In genomic region chr9:90600029-90600428, GRCh38 we compare ENCODE assay signal across 27 cellular contexts. TPM values are rescaled to one million over a fixed set of nuclear protein-coding genes. Genes with fewer than 3 reads are reported as not detected.
A peak's percentile ranks its signal among the peaks of the same experiment; 100 is the strongest.
DNase-seq lines count a peak whose midpoint lies in the region; ATAC-seq and TF ChIP-seq lines count a peak whose summit lies in the region.
"Had no signal": no experiment of that assay in that cellular context is flagged by ENCODE, and none has a peak within 500 bp of the region (broad histone marks: within the 10 kb centered on the region; RNA-seq: fewer than 3 reads in every experiment).

No MANE protein-coding gene starts in this region.

- no peaks in the 10 kb centered on the region for H3K9me3 ChIP-seq in breast epithelium
- H3K9me3 ChIP-seq: BLaER1 treated with 17β-estradiol and CSF1 and Interleukin-3, amounts not matched to agents 10 nM and 100 nM; heart right ventricle; neutrophil; right lobe of liver; upper lobe of right lung had no signal

- H3K4me1 ChIP-seq in breast epithelium: no peaks in the 10 kb centered on the region
- H3K4me1 ChIP-seq: BLaER1 treated with 17β-estradiol and CSF1 and Interleukin-3, amounts not matched to agents 10 nM and 100 nM; heart right ventricle; right lobe of liver; upper lobe of right lung had no signal

- intact Hi-C loops in MCF 10A (cut with micrococcal nuclease): no loop called here
- intact Hi-C loops in breast epithelium (cut with DNase I; ENCODE audit: low total_unique reads): no loop called here

- peak; percentile 4 for DNase-seq in MCF 10A (ENCODE audit: unreplicated experiment)
- no peak for DNase-seq in breast epithelium (ENCODE audit: low spot score in 2 of 2)
- DNase-seq in NCI-H69 (lab: John Stamatoyannopoulos, UW): peak; percentile 28
- DNase-seq in epithelial cell of esophagus (ENCODE audit: low read depth): peak; percentile 48
- DNase-seq in activated CD8-positive, alpha-beta memory T cell treated with anti-CD3 and anti-CD28 coated beads for 24 hours: no peak
- DNase-seq in osteocyte (ENCODE audit: extremely low spot score, unreplicated experiment): no peak
- DNase-seq: activated CD4-positive, alpha-beta memory T cell treated with anti-CD3 and anti-CD28 coated beads for 36 hours; activated CD4-positive, CD25-positive, alpha-beta regulatory T cell treated with anti-CD3 and anti-CD28 coated beads, Interleukin-2, amount 50 U/mL, for 72 hours; COR-L47; effector CD4-positive, alpha-beta T cell; heart right ventricle; Kasumi-1; left colon; NCI-H1930; NCI-H446; right lobe of liver; stimulated activated CD4-positive, alpha-beta T cell treated with anti-CD3 and anti-CD28 coated beads, Interleukin-12 subunit alpha, Interleukin-12 subunit beta, amount 100 ng/mL, for 4 hours; stimulated activated CD4-positive, alpha-beta T cell treated with anti-CD3 and anti-CD28 coated beads, Interleukin-4, amount 100 ng/mL, for 1 hour; upper lobe of right lung had no signal

- POLR2A ChIA-PET in MCF 10A (lab: Yijun Ruan, JAX): no interaction called here

- H3K27me3 ChIP-seq in breast epithelium: peaks cover 0 to 5% of the 10 kb centered on the region in 2 donors
- H3K27me3 ChIP-seq: BLaER1 treated with 17β-estradiol and CSF1 and Interleukin-3, amounts not matched to agents 10 nM and 100 nM; right lobe of liver had no signal

- no peaks in the 10 kb centered on the region for H3K9me3 Mint-ChIP-seq in MCF 10A (ENCODE audit: unreplicated experiment)
- H3K9me3 Mint-ChIP-seq in osteocyte (ENCODE audit: unreplicated experiment): peaks cover under 1% of the 10 kb centered on the region
- H3K9me3 Mint-ChIP-seq: activated CD4-positive, alpha-beta memory T cell treated with anti-CD3 and anti-CD28 coated beads for 36 hours; activated naive CD4-positive, alpha-beta T cell treated with anti-CD3 and anti-CD28 coated beads, Interleukin-2, amount 50 U/mL, for 72 hours had no signal

- H3K36me3 Mint-ChIP-seq in MCF 10A (ENCODE audit: insufficient read depth, unreplicated experiment) (no peaks in the 10 kb centered on the region), osteocyte (ENCODE audit: unreplicated experiment) (no peaks in the 10 kb centered on the region)
- H3K36me3 Mint-ChIP-seq: activated CD4-positive, alpha-beta memory T cell treated with anti-CD3 and anti-CD28 coated beads for 36 hours; activated naive CD4-positive, alpha-beta T cell treated with anti-CD3 and anti-CD28 coated beads, Interleukin-2, amount 50 U/mL, for 72 hours had no signal

- BruUV-seq in MCF 10A (replicated peaks; lab: Mats Ljungman, UMichigan): no TSS peak

- no peak overlapping the region for H3K27ac Mint-ChIP-seq in MCF 10A (ENCODE audit: low read depth, unreplicated experiment)
- no peak overlapping the region for H3K27ac Mint-ChIP-seq in osteocyte (ENCODE audit: unreplicated experiment)
- H3K27ac Mint-ChIP-seq: activated CD4-positive, alpha-beta memory T cell treated with anti-CD3 and anti-CD28 coated beads for 36 hours; activated naive CD4-positive, alpha-beta T cell treated with anti-CD3 and anti-CD28 coated beads, Interleukin-2, amount 50 U/mL, for 72 hours; progenitor cell of endocrine pancreas had no signal

- no peaks in the 10 kb centered on the region for H3K4me1 Mint-ChIP-seq in MCF 10A (ENCODE audit: insufficient read depth, unreplicated experiment)
- H3K4me1 Mint-ChIP-seq in osteocyte (ENCODE audit: unreplicated experiment): no peaks in the 10 kb centered on the region

- H3K4me3 Mint-ChIP-seq in MCF 10A (ENCODE audit: unreplicated experiment): no peak overlapping the region
- H3K4me3 Mint-ChIP-seq in osteocyte (ENCODE audit: unreplicated experiment): no peak overlapping the region
- H3K4me3 Mint-ChIP-seq: activated CD4-positive, alpha-beta memory T cell treated with anti-CD3 and anti-CD28 coated beads for 36 hours had no signal

- no peaks in the 10 kb centered on the region for H3K36me3 ChIP-seq in breast epithelium
- H3K36me3 ChIP-seq: BLaER1 treated with 17β-estradiol and CSF1 and Interleukin-3, amounts not matched to agents 10 nM and 100 nM; heart right ventricle; neutrophil; right lobe of liver; upper lobe of right lung had no signal

- TF ChIP-seq CTCF in MCF 10A (IDR thresholded peaks at IDR 0.05; ENCODE audit: unreplicated experiment): no peak
- TF ChIP-seq CTCF in breast epithelium (IDR thresholded peaks at IDR 0.05): no peak
- TF ChIP-seq CTCF in epithelial cell of esophagus (IDR thresholded peaks at IDR 0.05; ENCODE audit: insufficient read depth, low read depth, low read length, missing control alignments): peak; percentile 38
- no peak for TF ChIP-seq CTCF in osteocyte (IDR thresholded peaks at IDR 0.05)

- H3K27ac ChIP-seq in breast epithelium: no peak overlapping the region
- H3K27ac ChIP-seq: BLaER1 treated with 17β-estradiol and CSF1 and Interleukin-3, amounts not matched to agents 10 nM and 100 nM; heart right ventricle; neutrophil; right lobe of liver; upper lobe of right lung had no signal

- H3K27me3 Mint-ChIP-seq in MCF 10A (ENCODE audit: insufficient read depth, unreplicated experiment): peaks cover 77% of the 10 kb centered on the region
- peaks cover 20% of the 10 kb centered on the region for H3K27me3 Mint-ChIP-seq in osteocyte (ENCODE audit: unreplicated experiment)

- no peak for TF ChIP-seq POLR2A in breast epithelium (IDR thresholded peaks at IDR 0.05)

- CTCF ChIA-PET in MCF 10A (lab: Yijun Ruan, JAX): interaction anchor here (0.7 kb wide), 1 partner anchor 13 kb away, joined by 3 read pairs; no protein-coding TSS in a partner anchor

- H3K4me3 ChIP-seq in breast epithelium (no peak overlapping the region), epithelial cell of esophagus (ENCODE audit: low read length) (no peak overlapping the region)
- H3K4me3 ChIP-seq: BLaER1 treated with 17β-estradiol and CSF1 and Interleukin-3, amounts not matched to agents 10 nM and 100 nM; heart right ventricle; right lobe of liver; upper lobe of right lung had no signal

- no peak for ATAC-seq in HG02610 (IDR thresholded peaks at IDR 0.05; ENCODE audit: unreplicated experiment)
- ATAC-seq: activated naive CD4-positive, alpha-beta T cell treated with anti-CD3 and anti-CD28 coated beads, Interleukin-2, amount 50 U/mL, for 72 hours; heart right ventricle; left colon; right lobe of liver; upper lobe of right lung had no signal

RNA-seq across cellular contexts. Expression of gene DIRAS2, which starts 42.6 kb away (rescaled TPM):
- total RNA-seq in MCF 10A (2022) (not detected in 2 replicates), breast epithelium (1 to 10 TPM in 1 of 3 donors, under 1 TPM in 1, not detected in 1; under 0.01 to 1.2 TPM), osteocyte (2.7 and 5.1 TPM in 2 replicates)
- total RNA-seq: activated CD4-positive, alpha-beta memory T cell treated with anti-CD3 and anti-CD28 coated beads for 36 hours; activated naive CD4-positive, alpha-beta T cell treated with anti-CD3 and anti-CD28 coated beads, Interleukin-2, amount 50 U/mL, for 72 hours; progenitor cell of endocrine pancreas; RPMI7951; SK-MEL-5; T-helper 1 cell treated with Interleukin-12 subunit alpha and Interleukin-12 subunit beta and Interleukin-4 antibody, amounts not matched to agents 30 ng/mL and 1 ng/mL, for 36 hours; upper lobe of right lung had no signal

Comparison
In these comparisons a context has a peak if more than half of its experiments do, and no peak if none do; other contexts are left out.
1. DNase-seq: peak in MCF 10A (single experiment), NCI-H69 (single experiment) and epithelial cell of esophagus (single experiment); none in breast epithelium (0 of 2), activated CD8-positive, alpha-beta memory T cell treated with anti-CD3 and anti-CD28 coated beads for 24 hours (single experiment) and osteocyte (single experiment).